In genomic region chr21:32653326-32653901, GRCh38 we compare ENCODE assay signal across 8 cellular contexts. TPM values are rescaled to one million over a fixed set of nuclear protein-coding genes. Genes with fewer than 3 reads are reported as not detected.
DNase-seq lines count a peak whose midpoint lies in the region; ATAC-seq, FAIRE-seq and TF ChIP-seq lines count a peak whose summit lies in the region.

No MANE protein-coding gene starts in this region.

- no peak overlapping the region for H3K27ac Mint-ChIP-seq in activated CD4-positive, alpha-beta T cell treated with anti-CD3 and anti-CD28 coated beads for 36 hours
- H3K27ac Mint-ChIP-seq in effector memory CD8-positive, alpha-beta T cell: peak overlapping the region in 1 of 2 donors; percentile 23

- intact Hi-C loops in activated CD4-positive, alpha-beta T cell treated with anti-CD3 and anti-CD28 coated beads for 36 hours (cut with DNase I, micrococcal nuclease): loop anchor here (1.0 kb wide), 2 partner anchors 173 to 174 kb away; no protein-coding TSS in a partner anchor
- intact Hi-C loops in pancreas (cut with DNase I): loop anchor here in 1 of 3 donors (10.0 kb wide), 1 partner anchor 161 kb away; a partner anchor contains a TSS

- peak; percentile 69 for ATAC-seq in activated CD4-positive, alpha-beta T cell treated with anti-CD3 and anti-CD28 coated beads for 36 hours
- peak; percentile 46 for ATAC-seq in HG03378 (IDR thresholded peaks at IDR 0.05; ENCODE audit: unreplicated experiment)
- ATAC-seq in RWPE2 (ENCODE audit: low read depth): peak; percentile 50; the same call in 1 of the 3 replicates
- peak; percentile 42 for ATAC-seq in effector memory CD8-positive, alpha-beta T cell (replicated peaks)
- peak; percentile 71 to 98 (median 90) for ATAC-seq in pancreas

- no peaks in the 10 kb centered on the region for H3K9me3 ChIP-seq in RWPE2 (ENCODE audit: severe bottlenecking)
- H3K9me3 ChIP-seq in pancreas: no peaks in the 10 kb centered on the region

- POLR2A ChIA-PET in activated CD4-positive, alpha-beta T cell treated with anti-CD3 and anti-CD28 coated beads for 36 hours (lab: Charles Lee): no interaction called here

- H3K4me1 Mint-ChIP-seq in activated CD4-positive, alpha-beta T cell treated with anti-CD3 and anti-CD28 coated beads for 36 hours: peaks cover 3% of the 10 kb centered on the region
- no peaks in the 10 kb centered on the region for H3K4me1 Mint-ChIP-seq in effector memory CD8-positive, alpha-beta T cell (ENCODE audit: low read depth in 2 of 2)

- H3K36me3 Mint-ChIP-seq in activated CD4-positive, alpha-beta T cell treated with anti-CD3 and anti-CD28 coated beads for 36 hours (ENCODE audit: low read depth): peaks cover 18% of the 10 kb centered on the region
- peaks cover 31% of the 10 kb centered on the region for H3K36me3 Mint-ChIP-seq in effector memory CD8-positive, alpha-beta T cell (ENCODE audit: insufficient read depth)

- H3K4me1 ChIP-seq in RWPE2 (ENCODE audit: insufficient read depth, poor library complexity, severe bottlenecking) (no peaks in the 10 kb centered on the region), pancreas (no peaks in the 10 kb centered on the region)

- CTCF ChIA-PET in activated CD4-positive, alpha-beta T cell treated with anti-CD3 and anti-CD28 coated beads for 36 hours (lab: Charles Lee): interaction anchor here (0.6 to 1.5 kb wide), 9 partner anchors 9 to 1127 kb away, joined by 3 to 11 read pairs (median 3); no protein-coding TSS in a partner anchor

- H3K4me3 Mint-ChIP-seq in activated CD4-positive, alpha-beta T cell treated with anti-CD3 and anti-CD28 coated beads for 36 hours: no peak overlapping the region
- no peak overlapping the region for H3K4me3 Mint-ChIP-seq in effector memory CD8-positive, alpha-beta T cell

- peak; percentile 55 for TF ChIP-seq CTCF in RWPE2 (IDR thresholded peaks at IDR 0.05; ENCODE audit: poor library complexity, severe bottlenecking)
- TF ChIP-seq CTCF in pancreas (IDR thresholded peaks at IDR 0.05): peak; percentile 23 to 54 (median 38)

- DNase-seq in activated CD4-positive, alpha-beta T cell treated with anti-CD3 and anti-CD28 coated beads for 36 hours: peak; percentile 51
- DNase-seq in activated CD4-positive, alpha-beta T cell treated with anti-CD3 and anti-CD28 coated beads for 1 hour: no peak
- DNase-seq in RWPE2 (ENCODE audit: low spot score) (no peak), pancreas (peak in 2 of 6 donors; percentile 6 to 46), SHP77 treated with DMSO at 0.1 percent for 48 hours (lab: John Stamatoyannopoulos, UW) (no peak)
- peak in 1 of 3 experiments; percentile 11 for DNase-seq in effector memory CD8-positive, alpha-beta T cell
- no peak for DNase-seq in activated CD8-positive, alpha-beta memory T cell treated with anti-CD3 and anti-CD28 coated beads, Interleukin-2, amount 50 U/mL, for 48 hours

- no peaks in the 10 kb centered on the region for H3K9me3 Mint-ChIP-seq in activated CD4-positive, alpha-beta T cell treated with anti-CD3 and anti-CD28 coated beads for 36 hours (ENCODE audit: low read depth)
- no peaks in the 10 kb centered on the region for H3K9me3 Mint-ChIP-seq in effector memory CD8-positive, alpha-beta T cell

- H3K36me3 ChIP-seq in RWPE2 (ENCODE audit: low read depth) (peaks cover 6% of the 10 kb centered on the region), pancreas (peaks cover 0 to 10% (median 0%) of the 10 kb centered on the region in 3 donors)

- H3K27ac ChIP-seq in RWPE2 (ENCODE audit: poor library complexity, severe bottlenecking) (no peak overlapping the region), pancreas (no peak overlapping the region)

- no peaks in the 10 kb centered on the region for H3K27me3 Mint-ChIP-seq in activated CD4-positive, alpha-beta T cell treated with anti-CD3 and anti-CD28 coated beads for 36 hours
- H3K27me3 Mint-ChIP-seq in effector memory CD8-positive, alpha-beta T cell: no peaks in the 10 kb centered on the region

- no peak overlapping the region for H3K4me3 ChIP-seq in RWPE2 (ENCODE audit: severe bottlenecking)
- H3K4me3 ChIP-seq in pancreas: no peak overlapping the region

- FAIRE-seq in pancreas (lab: Jason Lieb, UNC): no peak

- 60 to 65% methylated on average over 2 of the region's 2 CpGs for WGBS in pancreas, 2 donors

- H3K27me3 ChIP-seq in RWPE2 (ENCODE audit: insufficient read depth, poor library complexity, severe bottlenecking): no peaks in the 10 kb centered on the region
- H3K27me3 ChIP-seq in pancreas: no peaks in the 10 kb centered on the region

RNA-seq across cellular contexts. Expression of gene CFAP298, which starts 41.2 kb away (rescaled TPM):
- 10 to 100 TPM; 39.5 to 47.9 TPM for total RNA-seq in activated CD4-positive, alpha-beta T cell treated with anti-CD3 and anti-CD28 coated beads for 36 hours
- 10 to 100 TPM; 11.8 to 24.3 (median 17.7) TPM for total RNA-seq in pancreas
- polyA plus RNA-seq in pancreas: 10 to 100 TPM; 36.0 to 36.2 TPM
